8 cellular contexts compared by ENCODE assay signal in genomic region chr19:52369463-52370340, GRCh38. TPM values are rescaled to one million over a fixed set of nuclear protein-coding genes. Genes with fewer than 3 reads are reported as not detected.
DNase-seq lines count a peak whose midpoint lies in the region; ATAC-seq, FAIRE-seq and TF ChIP-seq lines count a peak whose summit lies in the region.

Gene ZNF880, plus strand, starts transcription at chr19:52369923. Its CDS starts 43 bp downstream, at chr19:52369966.

- peak; percentile 99 to 100 (median 100) for ATAC-seq in heart right ventricle

- no peak for FAIRE-seq in urothelium cell line (lab: Jason Lieb, UNC)

- DNase-seq in GM13977 (ENCODE audit: low spot score) (peak; percentile 81), HPDE6-E6E7 (ENCODE audit: extremely low spot score) (peak; percentile 95), T-helper 1 cell (peak; percentile 82 to 89 (median 86)), amniotic epithelial cell (ENCODE audit: low read depth) (peak; percentile 85), heart right ventricle (peak; percentile 95), posterior cingulate gyrus (peak; percentile 84 to 99 (median 94)), tibial artery (peak; percentile 93 to 95), urothelium cell line (ENCODE audit: low spot score) (no peak)

- H3K4me3 ChIP-seq in heart right ventricle (peak within 1 kb of the TSS; percentile 62 to 94 (median 78)), tibial artery (peak within 1 kb of the TSS; percentile 83 to 85)

- H3K27me3 ChIP-seq in heart right ventricle (no peaks in the 10 kb centered on the region), tibial artery (no peaks in the 10 kb centered on the region)

- H3K36me3 ChIP-seq in heart right ventricle (peaks cover 0 to 61% (median 39%) of the 10 kb centered on the region in 9 donors), tibial artery (peaks cover 45 to 54% (median 45%) of the 10 kb centered on the region in 3 donors)

- H3K4me1 ChIP-seq in heart right ventricle: peaks cover 0 to 15% (median 5%) of the 10 kb centered on the region in 9 donors
- H3K4me1 ChIP-seq in tibial artery: peaks cover 0 to 11% (median 8%) of the 10 kb centered on the region in 4 donors

- no peak for TF ChIP-seq CTCF in GM13977 (IDR thresholded peaks at IDR 0.05; ENCODE audit: extremely low read depth, insufficient read depth, missing control alignments)
- peak in 3 of 9 donors; percentile 14 to 27 (median 23) for TF ChIP-seq CTCF in heart right ventricle (IDR thresholded peaks at IDR 0.05)
- TF ChIP-seq CTCF in tibial artery (IDR thresholded peaks at IDR 0.05): no peak

- WGBS in heart right ventricle, 2 donors: 1% methylated on average over 53 of the region's 53 CpGs

- peak within 1 kb of the TSS; percentile 83 to 98 (median 96) for H3K27ac ChIP-seq in heart right ventricle
- H3K27ac ChIP-seq in tibial artery: peak within 1 kb of the TSS; percentile 89 to 97

- H3K9me3 ChIP-seq in heart right ventricle (peaks cover 0 to 96% (median 36%) of the 10 kb centered on the region in 11 donors), tibial artery (peaks cover 0 to 34% (median 20%) of the 10 kb centered on the region in 3 donors)

- intact Hi-C loops in heart right ventricle (cut with DNase I): no loop called here
- intact Hi-C loops in posterior cingulate gyrus (cut with DNase I): loop anchor here (1.0 to 2.0 kb wide), 3 partner anchors 27 to 73 kb away; partner anchors contain the start of genes ZNF480, ZNF528 and ZNF610
- intact Hi-C loops in tibial artery (cut with DNase I; ENCODE audit: low total_unique reads): loop anchor here (5.0 kb wide), 1 partner anchor 328 kb away; no protein-coding TSS in a partner anchor

- in situ Hi-C loops in GM13977 (cut with MboI; ENCODE audit: low pct_unique_long_range_greater_than_20kb, low sequenced_read_pairs, unreplicated experiment): no loop called here

RNA-seq across cellular contexts. Expression of gene ZNF880, which starts in this region (rescaled TPM):
- total RNA-seq in heart right ventricle: 10 to 100 TPM; 13.4 to 24.2 (median 18.7) TPM
- 10 to 100 TPM; 12.4 to 14.3 TPM for polyA plus RNA-seq in heart right ventricle

Comparison
In these comparisons a context has a peak if more than half of its experiments do, and no peak if none do; other contexts are left out.
1. intact Hi-C loops: an anchor here in posterior cingulate gyrus (1.0 to 2.0 kb wide) and tibial artery (5.0 kb wide); none called in heart right ventricle.